9 cellular contexts compared by ENCODE assay signal in genomic region chr16:55370762-55371482, GRCh38. TPM values are rescaled to one million over a fixed set of nuclear protein-coding genes. Genes with fewer than 3 reads are reported as not detected.
DNase-seq lines count a peak whose midpoint lies in the region; ATAC-seq and TF ChIP-seq lines count a peak whose summit lies in the region.
"Had no signal": no experiment of that assay in that cellular context is flagged by ENCODE, and none has a peak within 500 bp of the region (broad histone marks: within the 10 kb centered on the region; RNA-seq: fewer than 3 reads in every experiment).

No MANE protein-coding gene starts in this region.

- no peak overlapping the region for H3K27ac Mint-ChIP-seq in neural progenitor cell

- H3K4me1 ChIP-seq in RWPE2 (ENCODE audit: insufficient read depth, poor library complexity, severe bottlenecking), result peaks cover 19% of the 10 kb centered on the region
- peaks cover 9% of the 10 kb centered on the region for H3K4me1 ChIP-seq in neural progenitor cell

- peak; percentile 76 for TF ChIP-seq CTCF in RWPE2 (IDR thresholded peaks at IDR 0.05; ENCODE audit: poor library complexity, severe bottlenecking)
- TF ChIP-seq CTCF in foreskin fibroblast (IDR thresholded peaks at IDR 0.05; ENCODE audit: low read depth, low read length), result peak; percentile 69
- peak; percentile 71 for TF ChIP-seq CTCF in neural progenitor cell (IDR thresholded peaks at IDR 0.05)

- peak overlapping the region; percentile 46 for H3K4me3 Mint-ChIP-seq in neural progenitor cell

- peak; percentile 90 for ATAC-seq in RWPE2 (ENCODE audit: low read depth)
- no peak for ATAC-seq in GM21717 (IDR thresholded peaks at IDR 0.05; ENCODE audit: unreplicated experiment)
- ATAC-seq in GM21528 (IDR thresholded peaks at IDR 0.05; ENCODE audit: low FRiP score, unreplicated experiment), result no peak

- H3K36me3 ChIP-seq in H7 (replicated peaks; ENCODE audit: control insufficient read depth, insufficient read depth, low read length) (no peaks in the 10 kb centered on the region), RWPE2 (ENCODE audit: low read depth) (no peaks in the 10 kb centered on the region), neural progenitor cell (no peaks in the 10 kb centered on the region)

- no peaks in the 10 kb centered on the region for H3K36me3 Mint-ChIP-seq in neural progenitor cell

- no peaks in the 10 kb centered on the region for H3K79me2 ChIP-seq in neural progenitor cell (ENCODE audit: low read depth)

- H3K9me3 Mint-ChIP-seq in neural progenitor cell, result no peaks in the 10 kb centered on the region

- H3F3A ChIP-seq in neural progenitor cell (ENCODE audit: low read depth), result peaks cover 13% of the 10 kb centered on the region

- H3K27ac ChIP-seq in RWPE2 (ENCODE audit: poor library complexity, severe bottlenecking) (no peak overlapping the region), neural progenitor cell (no peak overlapping the region)
- H3K27ac ChIP-seq: epithelial cell of prostate had no signal

- H3K4me1 Mint-ChIP-seq in neural progenitor cell, result peaks cover 62% of the 10 kb centered on the region

- DNase-seq in Ammon's horn (ENCODE audit: low spot score) (peak; percentile 90), H7 (peak; percentile 66), RWPE2 (ENCODE audit: low spot score) (peak; percentile 72), foreskin fibroblast (peak; percentile 59 to 73), neural progenitor cell (ENCODE audit: low spot score) (peak; percentile 93)
- DNase-seq in activated CD4-positive, CD25-positive, alpha-beta regulatory T cell (lab: John Stamatoyannopoulos, UW), result no peak

- peaks cover 6% of the 10 kb centered on the region for H3K27me3 Mint-ChIP-seq in neural progenitor cell (ENCODE audit: insufficient read depth, low read depth)

- no peaks in the 10 kb centered on the region for H4K20me1 ChIP-seq in neural progenitor cell (ENCODE audit: low read depth)

- peak overlapping the region; percentile 77 for H3K4me2 ChIP-seq in neural progenitor cell

- peak overlapping the region; percentile 27 for H2AFZ ChIP-seq in neural progenitor cell (replicated peaks)

- no peak overlapping the region for H3K9ac ChIP-seq in neural progenitor cell

- H3K4me3 ChIP-seq in H7 (ENCODE audit: insufficient read depth, low read depth, low read length) (no peak overlapping the region), RWPE2 (ENCODE audit: severe bottlenecking) (no peak overlapping the region), foreskin fibroblast (ENCODE audit: low read depth in 1 of 2, low read length in 2 of 2) (peak overlapping the region; percentile 21 to 34), neural progenitor cell (peak overlapping the region; percentile 34)

- H3K9me3 ChIP-seq in RWPE2 (ENCODE audit: severe bottlenecking) (no peaks in the 10 kb centered on the region), neural progenitor cell (ENCODE audit: low read depth) (no peaks in the 10 kb centered on the region)

- no peaks in the 10 kb centered on the region; the same call in 1 of the 2 replicates for H3K27me3 ChIP-seq in H7 (ENCODE audit: control insufficient read depth, insufficient read depth, low read length)
- H3K27me3 ChIP-seq in RWPE2 (ENCODE audit: insufficient read depth, poor library complexity, severe bottlenecking), result peaks cover 10% of the 10 kb centered on the region
- H3K27me3 ChIP-seq in neural progenitor cell, result peaks cover 45% of the 10 kb centered on the region

RNA-seq across cellular contexts. Expression of gene IRX6, which starts 46.9 kb away (rescaled TPM):
- 0.07 TPM in 1 of 2 replicates, not detected in the other for total RNA-seq in H7 (2014; rRNA removed; shearing (Covaris generic))
- not detected in 2 replicates for total RNA-seq in neural progenitor cell (ENCODE audit: low replicate concordance)

Comparison
In these comparisons a context has a peak if more than half of its experiments do, and no peak if none do; other contexts are left out.
1. DNase-seq: peak in Ammon's horn (single experiment), H7 (single experiment), RWPE2 (single experiment), foreskin fibroblast (2 of 2) and neural progenitor cell (single experiment); none in activated CD4-positive, CD25-positive, alpha-beta regulatory T cell (0 of 4).
2. H3K4me3 ChIP-seq: peak in foreskin fibroblast (2 of 2) and neural progenitor cell (single experiment); none in H7 (single experiment) and RWPE2 (single experiment).
3. Peak in every context shown above with its lines, with median percentiles within 50 percentile points of each other: CTCF ChIP-seq.